Comparison of ENCODE assay signal across 16 cellular contexts in genomic region chr6:169577974-169578373, GRCh38.
"Had no signal": no experiment of that assay in that cellular context is flagged by ENCODE, and none has a peak within 500 bp of the region (broad histone marks: within the 10 kb centered on the region; RNA-seq: fewer than 3 reads in every experiment).

No MANE protein-coding gene starts in this region.

- H3K4me3 ChIP-seq: coronary artery, lung, ovary, uterus had no signal

- DNase-seq: activated CD4-positive, alpha-beta T cell treated with anti-CD3 and anti-CD28 coated beads, Interleukin-2, amount 50 U/mL, for 48 hours; activated naive CD4-positive, alpha-beta T cell treated with anti-CD3 and anti-CD28 coated beads for 36 hours; activated naive CD8-positive, alpha-beta T cell treated with anti-CD3 and anti-CD28 coated beads, Interleukin-2, amount 50 U/mL, for 24 hours; central memory CD4-positive, alpha-beta T cell; effector CD8-positive, alpha-beta T cell; hippocampal formation; midbrain; stimulated activated CD4-positive, alpha-beta T cell treated with anti-CD3 and anti-CD28 coated beads, Interleukin-1b, Interleukin-23, amount 100 ng/mL, for 48 hours; stomach; uterus had no signal

- H3K27ac ChIP-seq: coronary artery, ovary, stomach had no signal

- H3K4me3 Mint-ChIP-seq: activated naive CD4-positive, alpha-beta T cell treated with anti-CD3 and anti-CD28 coated beads for 36 hours; activated naive CD8-positive, alpha-beta T cell treated with anti-CD3 and anti-CD28 coated beads, Interleukin-2, amount 50 U/mL, for 24 hours; activated T-helper 17 cell treated with anti-CD3 and anti-CD28 coated beads, Interleukin-2, amount 50 U/mL, for 72 hours; T-helper 2 cell treated with Interferon-gamma antibody and Interleukin-4, amounts not matched to agents 5 μg/mL and 100 μg/mL, for 36 hours had no signal

- H3K4me1 Mint-ChIP-seq: activated naive CD8-positive, alpha-beta T cell treated with anti-CD3 and anti-CD28 coated beads, Interleukin-2, amount 50 U/mL, for 24 hours; activated T-helper 17 cell treated with anti-CD3 and anti-CD28 coated beads, Interleukin-2, amount 50 U/mL, for 72 hours had no signal

- H3K4me1 ChIP-seq: stomach, uterus had no signal

- H3K27me3 ChIP-seq: ovary, stomach, uterus had no signal

- H3K36me3 ChIP-seq: ovary, uterus had no signal

- H3K9me3 ChIP-seq: ovary, stomach, uterus had no signal

- H3K27ac Mint-ChIP-seq: activated naive CD4-positive, alpha-beta T cell treated with anti-CD3 and anti-CD28 coated beads for 36 hours; activated naive CD8-positive, alpha-beta T cell treated with anti-CD3 and anti-CD28 coated beads, Interleukin-2, amount 50 U/mL, for 24 hours; activated T-helper 17 cell treated with anti-CD3 and anti-CD28 coated beads, Interleukin-2, amount 50 U/mL, for 72 hours; T-helper 2 cell treated with Interferon-gamma antibody and Interleukin-4, amounts not matched to agents 5 μg/mL and 100 μg/mL, for 36 hours had no signal

- ATAC-seq: activated CD4-positive, CD25-positive, alpha-beta regulatory T cell treated with anti-CD3 and anti-CD28 coated beads, Interleukin-2, amount 50 U/mL, for 24 hours; activated naive CD8-positive, alpha-beta T cell treated with anti-CD3 and anti-CD28 coated beads, Interleukin-2, amount 50 U/mL, for 24 hours; activated T-helper 17 cell treated with anti-CD3 and anti-CD28 coated beads, Interleukin-2, amount 50 U/mL, for 72 hours had no signal

- H3K9me3 Mint-ChIP-seq: activated naive CD4-positive, alpha-beta T cell treated with anti-CD3 and anti-CD28 coated beads for 36 hours; activated naive CD8-positive, alpha-beta T cell treated with anti-CD3 and anti-CD28 coated beads, Interleukin-2, amount 50 U/mL, for 24 hours; activated T-helper 17 cell treated with anti-CD3 and anti-CD28 coated beads, Interleukin-2, amount 50 U/mL, for 72 hours; T-helper 2 cell treated with Interferon-gamma antibody and Interleukin-4, amounts not matched to agents 5 μg/mL and 100 μg/mL, for 36 hours had no signal

- H3K27me3 Mint-ChIP-seq: activated naive CD8-positive, alpha-beta T cell treated with anti-CD3 and anti-CD28 coated beads, Interleukin-2, amount 50 U/mL, for 24 hours; activated T-helper 17 cell treated with anti-CD3 and anti-CD28 coated beads, Interleukin-2, amount 50 U/mL, for 72 hours had no signal
